In the genomic region with DNA sequence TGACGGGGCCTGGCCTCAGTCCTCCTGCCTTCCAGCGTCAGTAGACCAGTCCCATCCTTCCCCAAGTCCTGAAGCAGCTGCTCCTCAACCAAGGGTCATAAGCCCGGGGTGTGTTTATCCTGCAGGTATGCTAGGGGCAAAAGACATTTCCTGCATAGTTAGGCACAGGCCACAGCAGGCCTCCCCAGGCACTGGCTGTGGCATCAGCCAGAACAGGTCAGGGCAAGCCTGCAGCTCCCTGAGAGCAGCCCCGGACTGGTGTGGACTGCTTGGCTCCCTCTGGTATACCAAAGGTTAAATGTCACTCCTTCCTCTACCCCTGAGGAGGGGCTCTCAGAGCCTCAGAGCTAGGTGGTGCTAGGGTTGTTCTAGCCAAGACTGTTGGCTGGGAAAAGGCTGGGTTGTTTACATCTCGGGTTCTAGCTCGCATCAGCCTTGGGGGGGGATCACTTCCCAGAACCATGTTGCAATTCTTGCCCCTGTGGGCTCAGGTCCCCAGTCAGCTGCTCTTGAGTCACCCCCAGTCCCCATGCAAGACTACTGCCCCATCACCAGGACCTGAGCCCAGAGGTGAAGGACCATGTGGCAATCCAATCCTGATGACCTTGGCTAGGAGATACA, we compare ENCODE assay signal across 12 cellular contexts. TPM values are rescaled to one million over a fixed set of nuclear protein-coding genes. Genes with fewer than 3 reads are reported as not detected.
A peak's percentile ranks its signal among the peaks of the same experiment; 100 is the strongest.
DNase-seq lines count a peak whose midpoint lies in the region; FAIRE-seq and TF ChIP-seq lines count a peak whose summit lies in the region.
"Had no signal": no experiment of that assay in that cellular context is flagged by ENCODE, and none has a peak within 500 bp of the region (broad histone marks: within the 10 kb centered on the region; RNA-seq: fewer than 3 reads in every experiment).

No MANE protein-coding gene starts in this region.

- TF ChIP-seq POLR2A in GM12892 (IDR thresholded peaks at IDR 0.05; ENCODE audit: low read depth, low read length): no peak

- peak overlapping the region; percentile 100 for H3K9ac ChIP-seq in adipocyte (ENCODE audit: low read length)

- DNase-seq in GM12892 (ENCODE audit: insufficient read length) (no peak), adipocyte (ENCODE audit: low read depth) (peak; percentile 49), right atrium auricular region (ENCODE audit: low spot score) (no peak), retinal pigment epithelial cell (ENCODE audit: low read depth) (no peak), SKM-1 (lab: John Stamatoyannopoulos, UW; ENCODE audit: unreplicated experiment) (no peak), NCI-H1930 (lab: John Stamatoyannopoulos, UW) (no peak)
- DNase-seq in activated T-cell treated with anti-CD3 and anti-CD28 coated beads, Interleukin-2, amount 50 U/mL, for 1 hour: no peak
- DNase-seq in stimulated activated naive CD4-positive, alpha-beta T cell (lab: John Stamatoyannopoulos, UW): no peak
- DNase-seq: activated T-cell treated with anti-CD3 and anti-CD28 coated beads, Interleukin-2, amount 50 U/mL, for 48 hours; stimulated activated CD4-positive, alpha-beta T cell treated with anti-CD3 and anti-CD28 coated beads, Interleukin-1b, Interleukin-23, amount 100 ng/mL, for 48 hours had no signal

- peak; percentile 68 for FAIRE-seq in GM12892 (lab: Jason Lieb, UNC)

- H3K4me1 ChIP-seq in adipocyte (ENCODE audit: control insufficient read depth, insufficient read depth, low read length) (peaks cover 44% of the 10 kb centered on the region), right atrium auricular region (peaks cover 0 to 22% of the 10 kb centered on the region in 2 donors)

- peak overlapping the region; percentile 85 to 91 for H3K27ac ChIP-seq in right atrium auricular region

- H3K9me3 ChIP-seq in adipocyte (ENCODE audit: control insufficient read depth, low read length) (no peaks in the 10 kb centered on the region), right atrium auricular region (no peaks in the 10 kb centered on the region)
- H3K9me3 ChIP-seq: SJCRH30 had no signal

- H3K27me3 ChIP-seq in adipocyte (replicated peaks; ENCODE audit: control insufficient read depth, insufficient read depth, low read length) (no peaks in the 10 kb centered on the region), right atrium auricular region (no peaks in the 10 kb centered on the region)
- H3K27me3 ChIP-seq: SJCRH30 had no signal

- peaks cover 38% of the 10 kb centered on the region for H3K36me3 ChIP-seq in adipocyte (ENCODE audit: control insufficient read depth, insufficient read depth, low read length, severe bottlenecking)
- H3K36me3 ChIP-seq in right atrium auricular region: peaks cover 30% of the 10 kb centered on the region

- no peak for TF ChIP-seq CTCF in right atrium auricular region (IDR thresholded peaks at IDR 0.05)
- TF ChIP-seq CTCF in retinal pigment epithelial cell (conservative IDR thresholded peaks at IDR 0.05; ENCODE audit: low read depth, low read length): no peak

- H3K4me3 ChIP-seq in adipocyte (ENCODE audit: low read length) (peak overlapping the region; percentile 97), right atrium auricular region (peak overlapping the region in 1 of 2 donors; percentile 89), retinal pigment epithelial cell (ENCODE audit: low read length) (peak overlapping the region; percentile 96)

RNA-seq across cellular contexts. Expression of a gene that starts 2.9 kb away (rescaled TPM):
- 0.74 TPM for polyA plus RNA-seq in GM12892 (2012; ENCODE audit: missing spikeins)
- 10 to 100 TPM; 29.1 to 58.0 TPM for total RNA-seq in right atrium auricular region
- polyA plus RNA-seq: IgD-negative memory B cell had no signal

RNA-seq across cellular contexts. Expression of a gene that starts 9.6 kb away (rescaled TPM):
- 86.7 TPM for polyA plus RNA-seq in GM12892 (2012; ENCODE audit: missing spikeins)
- 100 to 1,000 TPM in 1 of 2 donors, 10 to 100 TPM in 1; 59.4 to 168 TPM for total RNA-seq in right atrium auricular region

RNA-seq across cellular contexts. Expression of a gene that starts 24.0 kb away (rescaled TPM):
- 24.5 TPM for polyA plus RNA-seq in GM12892 (2012; ENCODE audit: missing spikeins)
- 10 to 100 TPM in 1 of 2 donors, 1 to 10 TPM in 1; 9.9 to 28.5 TPM for total RNA-seq in right atrium auricular region

RNA-seq across cellular contexts. Expression of a gene that starts 32.3 kb away (rescaled TPM):
- polyA plus RNA-seq in GM12892 (2012; ENCODE audit: missing spikeins): 15.5 TPM
- total RNA-seq in right atrium auricular region: 100 to 1,000 TPM in 1 of 2 donors, 10 to 100 TPM in 1; 54.2 to 144 TPM

RNA-seq across cellular contexts. Expression of a gene that starts 43.8 kb away (rescaled TPM):
- 0.98 TPM for polyA plus RNA-seq in GM12892 (2012; ENCODE audit: missing spikeins)
- total RNA-seq in right atrium auricular region: not detected
- total RNA-seq: SJCRH30 had no signal
